1 cellular context compared by ENCODE assay signal in genomic region chr9:127637322-127637847, GRCh38.
TF ChIP-seq lines count a peak whose summit lies in the region.

No MANE protein-coding gene starts in this region.

TF ChIP-seq in K562, 482 proteins besides CTCF, POLR2A, EP300 and RAD21 (continued from another document and continues in another):
- TF ChIP-seq ZNF592 (IDR thresholded peaks at IDR 0.05) (no peak), ZZZ3 (IDR thresholded peaks at IDR 0.05) (no peak), ZNF668 (CRISPR knock-in tag; IDR thresholded peaks at IDR 0.05) (no peak), RNF219 (CRISPR knock-in tag; IDR thresholded peaks at IDR 0.05) (no peak), ARID2 (IDR thresholded peaks at IDR 0.05) (no peak), ELK3 (CRISPR knock-in tag; IDR thresholded peaks at IDR 0.05) (no peak), PREB (CRISPR knock-in tag; IDR thresholded peaks at IDR 0.05) (no peak), CREM (IDR thresholded peaks at IDR 0.05; ENCODE audit: low read depth) (no peak), ZC3H4 (CRISPR knock-in tag; IDR thresholded peaks at IDR 0.05; ENCODE audit: borderline replicate concordance) (no peak), NFRKB (IDR thresholded peaks at IDR 0.05; ENCODE audit: low read depth) (no peak), ELF1 (tag; IDR thresholded peaks at IDR 0.05) (no peak), SMC3 (conservative IDR thresholded peaks at IDR 0.05; ENCODE audit: insufficient read depth, low read depth, low read length) (no peak), E4F1 (CRISPR knock-in tag; IDR thresholded peaks at IDR 0.05; ENCODE audit: borderline replicate concordance) (no peak), HES1 (IDR thresholded peaks at IDR 0.05; ENCODE audit: low read depth) (no peak), TOE1 (IDR thresholded peaks at IDR 0.05; ENCODE audit: borderline replicate concordance) (no peak), TOE1 (CRISPR knock-in tag; IDR thresholded peaks at IDR 0.05; ENCODE audit: borderline replicate concordance, low read depth) (no peak), ZNF253 (CRISPR knock-in tag; conservative IDR thresholded peaks at IDR 0.05) (no peak), TEAD2 (tag; IDR thresholded peaks at IDR 0.05) (no peak), ZBTB2 (IDR thresholded peaks at IDR 0.05) (no peak), POLR3G (IDR thresholded peaks at IDR 0.05; ENCODE audit: extremely low read depth, insufficient read length, insufficient replicate concordance) (no peak), STAT6 (CRISPR knock-in tag; IDR thresholded peaks at IDR 0.05) (no peak), E2F3 (CRISPR knock-in tag; IDR thresholded peaks at IDR 0.05) (no peak), MGA (IDR thresholded peaks at IDR 0.05) (no peak), ATF1 (CRISPR knock-in tag; IDR thresholded peaks at IDR 0.05) (no peak), ATF1 (tag; IDR thresholded peaks at IDR 0.05) (no peak)
